ENCODE assay signal across 1 cellular context in the genomic region with DNA sequence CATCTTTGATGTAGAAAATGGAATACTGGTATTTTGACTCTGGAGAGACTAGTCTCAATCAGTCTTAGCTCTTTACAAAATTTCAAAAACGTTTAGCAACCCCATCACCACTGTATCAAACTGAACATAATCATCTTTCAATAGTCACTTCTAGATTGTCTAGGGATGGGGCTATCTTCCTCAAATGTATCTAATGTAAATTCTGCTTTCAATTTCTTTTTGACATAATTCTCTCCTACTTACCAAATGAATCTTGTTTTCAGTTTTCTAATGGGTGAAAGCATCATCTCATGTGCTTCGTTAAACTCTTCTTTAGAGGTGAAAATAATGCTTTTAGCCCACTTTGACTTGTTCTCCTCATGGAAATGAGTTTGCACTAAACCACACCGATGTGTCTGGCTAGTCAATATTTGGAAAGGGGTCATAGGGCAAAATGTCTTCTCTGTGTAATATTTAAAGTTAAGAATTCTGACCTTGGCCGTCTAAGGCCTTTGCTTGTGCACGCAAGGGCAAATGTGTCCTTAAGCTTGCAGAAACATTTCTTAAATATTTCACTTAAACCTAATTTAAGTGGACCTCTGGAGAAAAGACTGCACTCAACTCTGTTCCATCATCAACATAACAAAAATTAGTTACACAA.
TF ChIP-seq lines count a peak whose summit lies in the region.

No MANE protein-coding gene starts in this region.

TF ChIP-seq in GM12878, 131 proteins besides CTCF, POLR2A, EP300 and RAD21 (continued from another document):
- TF ChIP-seq, protein P1, sequence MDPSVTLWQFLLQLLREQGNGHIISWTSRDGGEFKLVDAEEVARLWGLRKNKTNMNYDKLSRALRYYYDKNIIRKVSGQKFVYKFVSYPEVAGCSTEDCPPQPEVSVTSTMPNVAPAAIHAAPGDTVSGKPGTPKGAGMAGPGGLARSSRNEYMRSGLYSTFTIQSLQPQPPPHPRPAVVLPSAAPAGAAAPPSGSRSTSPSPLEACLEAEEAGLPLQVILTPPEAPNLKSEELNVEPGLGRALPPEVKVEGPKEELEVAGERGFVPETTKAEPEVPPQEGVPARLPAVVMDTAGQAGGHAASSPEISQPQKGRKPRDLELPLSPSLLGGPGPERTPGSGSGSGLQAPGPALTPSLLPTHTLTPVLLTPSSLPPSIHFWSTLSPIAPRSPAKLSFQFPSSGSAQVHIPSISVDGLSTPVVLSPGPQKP (IDR thresholded peaks at IDR 0.05; ENCODE audit: low read depth, low read length), result no peak
- TF ChIP-seq USF2 (IDR thresholded peaks at IDR 0.05; ENCODE audit: borderline replicate concordance, low read depth, low read length) (no peak), IRF5 (IDR thresholded peaks at IDR 0.05; ENCODE audit: borderline replicate concordance) (no peak), MTA2 (IDR thresholded peaks at IDR 0.05; ENCODE audit: low read depth) (peak; percentile 47; the same call in 1 of the 2 replicates), ATF7 (IDR thresholded peaks at IDR 0.05; ENCODE audit: low read depth) (peak; percentile 33; the same call in 1 of the 2 replicates), EED (IDR thresholded peaks at IDR 0.05; ENCODE audit: low read depth) (no peak), ETV6 (conservative IDR thresholded peaks at IDR 0.05 in 1 of 2, IDR thresholded peaks at IDR 0.05 in 1 of 2; ENCODE audit: borderline replicate concordance in 1 of 2, low read depth in 1 of 2) (peak in 1 of 2 experiments; percentile 12; a peak in 1 of 4 replicates), SP1 (IDR thresholded peaks at IDR 0.05; ENCODE audit: low read depth, low read length) (no peak), SPI1 (IDR thresholded peaks at IDR 0.05; ENCODE audit: borderline replicate concordance, insufficient read depth, low read depth, low read length) (no peak), SIN3A (IDR thresholded peaks at IDR 0.05; ENCODE audit: low read depth, low read length) (no peak), ZNF217 (IDR thresholded peaks at IDR 0.05) (no peak), HSF1 (IDR thresholded peaks at IDR 0.05; ENCODE audit: low read depth, low read length) (no peak), KDM1A (IDR thresholded peaks at IDR 0.05; ENCODE audit: borderline replicate concordance) (no peak), ZSCAN29 (IDR thresholded peaks at IDR 0.05) (no peak), NR2C2 (IDR thresholded peaks at IDR 0.05; ENCODE audit: borderline replicate concordance, control insufficient read depth, insufficient read length, low read depth) (no peak), FOXM1 (IDR thresholded peaks at IDR 0.05; ENCODE audit: low read depth, low read length) (0 out of 2 replicates have a peak, but pooled peaks have one; percentile 23), SUPT20H (IDR thresholded peaks at IDR 0.05; ENCODE audit: borderline replicate concordance, control insufficient read depth, low read depth, low read length) (no peak), JUNB (IDR thresholded peaks at IDR 0.05) (peak; percentile 87), YBX1 (IDR thresholded peaks at IDR 0.05) (no peak), NFIC (IDR thresholded peaks at IDR 0.05; ENCODE audit: low read depth, low read length) (peak; percentile 69), RUNX3 (IDR thresholded peaks at IDR 0.05; ENCODE audit: low read length) (0 out of 2 replicates have a peak, but pooled peaks have one; percentile 41), FOS (IDR thresholded peaks at IDR 0.05; ENCODE audit: borderline replicate concordance, extremely low read depth, insufficient read length) (no peak), CBX5 (IDR thresholded peaks at IDR 0.05; ENCODE audit: low read depth) (no peak), RB1 (IDR thresholded peaks at IDR 0.05; ENCODE audit: borderline replicate concordance) (no peak), ZBTB11 (CRISPR knock-in tag; IDR thresholded peaks at IDR 0.05) (no peak), MTA3 (IDR thresholded peaks at IDR 0.05; ENCODE audit: borderline replicate concordance, low read length) (0 out of 2 replicates have a peak, but pooled peaks have one; percentile 44), NR2F1 (conservative IDR thresholded peaks at IDR 0.05) (0 out of 2 replicates have a peak, but pooled peaks have one; percentile 9), CBFB (IDR thresholded peaks at IDR 0.05; ENCODE audit: low read depth) (no peak), ZNF24 (IDR thresholded peaks at IDR 0.05) (0 out of 2 replicates have a peak, but pooled peaks have one; percentile 12), PAX5 (IDR thresholded peaks at IDR 0.05; ENCODE audit: borderline replicate concordance, low read depth, low read length) (no peak)
- TF ChIP-seq, protein P2, sequence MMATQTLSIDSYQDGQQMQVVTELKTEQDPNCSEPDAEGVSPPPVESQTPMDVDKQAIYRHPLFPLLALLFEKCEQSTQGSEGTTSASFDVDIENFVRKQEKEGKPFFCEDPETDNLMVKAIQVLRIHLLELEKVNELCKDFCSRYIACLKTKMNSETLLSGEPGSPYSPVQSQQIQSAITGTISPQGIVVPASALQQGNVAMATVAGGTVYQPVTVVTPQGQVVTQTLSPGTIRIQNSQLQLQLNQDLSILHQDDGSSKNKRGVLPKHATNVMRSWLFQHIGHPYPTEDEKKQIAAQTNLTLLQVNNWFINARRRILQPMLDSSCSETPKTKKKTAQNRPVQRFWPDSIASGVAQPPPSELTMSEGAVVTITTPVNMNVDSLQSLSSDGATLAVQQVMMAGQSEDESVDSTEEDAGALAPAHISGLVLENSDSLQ (IDR thresholded peaks at IDR 0.05), result no peak
